In the genomic region with DNA sequence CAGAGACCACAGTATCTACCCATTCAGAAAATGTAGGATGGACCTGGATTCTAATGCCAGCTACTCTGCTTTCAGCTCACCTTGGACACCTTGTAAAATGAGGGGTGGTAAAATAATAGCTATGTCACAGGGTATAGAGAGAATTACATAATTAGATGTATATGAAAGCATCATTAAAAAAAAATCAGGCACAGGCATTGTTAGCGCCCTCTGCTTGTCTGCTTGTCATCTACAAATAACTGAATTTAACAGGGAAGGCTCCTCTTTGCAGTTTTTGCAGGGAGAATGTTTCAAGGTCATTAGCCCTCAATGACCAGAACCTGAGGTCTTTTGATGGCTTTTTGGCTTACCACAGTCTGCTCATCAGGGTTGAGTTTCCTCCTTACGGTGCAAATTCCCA, we compare ENCODE assay signal across 1 cellular context.
TF ChIP-seq lines count a peak whose summit lies in the region.

No MANE protein-coding gene starts in this region.

TF ChIP-seq in IMR-90, 13 proteins besides CTCF, POLR2A, EP300 and RAD21 (continued from another document):
- TF ChIP-seq MXI1 (IDR thresholded peaks at IDR 0.05; ENCODE audit: borderline replicate concordance, low read depth, low read length) = no peak
- TF ChIP-seq RCOR1 (IDR thresholded peaks at IDR 0.05; ENCODE audit: insufficient replicate concordance, low read length) = no peak
- no peak for TF ChIP-seq USF2 (IDR thresholded peaks at IDR 0.05; ENCODE audit: low read depth, low read length)
- TF ChIP-seq RFX5 (IDR thresholded peaks at IDR 0.05; ENCODE audit: low read depth, low read length) = no peak
- no peak for TF ChIP-seq SMC3 (IDR thresholded peaks at IDR 0.05; ENCODE audit: low read depth, low read length)
- TF ChIP-seq CHD1 (IDR thresholded peaks at IDR 0.05; ENCODE audit: low read depth, low read length) = no peak
- no peak for TF ChIP-seq NFE2L2 (IDR thresholded peaks at IDR 0.05; ENCODE audit: low read depth, low read length)
